8 cellular contexts compared by ENCODE assay signal in the genomic region with DNA sequence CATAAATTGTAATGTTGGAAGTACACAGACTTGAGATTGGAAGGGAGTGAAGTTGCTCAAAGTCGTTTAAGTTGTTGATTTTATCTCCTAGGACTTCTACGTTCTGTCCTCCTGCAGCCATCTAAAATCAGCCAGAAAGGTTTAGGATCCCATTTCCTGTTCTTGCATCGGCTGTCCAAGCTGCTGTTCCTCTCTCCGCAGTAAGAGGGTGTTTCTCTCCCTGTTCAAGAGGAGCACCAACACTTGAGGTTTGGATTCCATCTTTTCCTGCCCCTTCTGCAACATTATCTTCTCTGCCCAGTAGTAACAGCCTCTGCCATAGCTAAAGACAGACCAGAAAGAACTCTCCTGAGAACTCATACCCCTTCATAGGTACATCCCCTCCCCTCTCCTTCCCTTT.
DNase-seq lines count a peak whose midpoint lies in the region; ATAC-seq and TF ChIP-seq lines count a peak whose summit lies in the region.

No MANE protein-coding gene starts in this region.

- H3K4me3 ChIP-seq in AG04449 (ENCODE audit: low read depth, low read length): no peak overlapping the region
- no peak overlapping the region for H3K4me3 ChIP-seq in breast epithelium
- H3K4me3 ChIP-seq in CD8-positive, alpha-beta memory T cell (ENCODE audit: low read length): no peak overlapping the region

- no peak for TF ChIP-seq POLR2A in breast epithelium (IDR thresholded peaks at IDR 0.05)

- intact Hi-C loops in breast epithelium (cut with DNase I; ENCODE audit: low total_unique reads): no loop called here

- TF ChIP-seq CTCF in AG04449 (IDR thresholded peaks at IDR 0.05; ENCODE audit: insufficient read depth, low read length, missing control alignments) (peak; percentile 57), breast epithelium (IDR thresholded peaks at IDR 0.05) (peak in 2 of 3 donors; percentile 28 to 35)

- H3K27ac ChIP-seq in breast epithelium: no peak overlapping the region
- H3K27ac ChIP-seq in CD8-positive, alpha-beta memory T cell (ENCODE audit: low read depth, low read length): no peak overlapping the region

- H3K4me1 ChIP-seq in breast epithelium: no peaks in the 10 kb centered on the region
- no peaks in the 10 kb centered on the region for H3K4me1 ChIP-seq in CD8-positive, alpha-beta memory T cell (ENCODE audit: insufficient read depth, low read length)

- peak; percentile 73 for ATAC-seq in left lobe of liver
- no peak for ATAC-seq in activated CD4-positive, CD25-positive, alpha-beta regulatory T cell treated with anti-CD3 and anti-CD28 coated beads, Interleukin-2, amount 50 U/mL, for 24 hours

- no peaks in the 10 kb centered on the region for H3K36me3 Mint-ChIP-seq in CD8-positive, alpha-beta memory T cell

- H3K27me3 Mint-ChIP-seq in CD8-positive, alpha-beta memory T cell: peaks cover 5 to 20% of the 10 kb centered on the region in 2 donors

- POLR2A ChIA-PET in AG04449 (lab: Yijun Ruan, JAX): no interaction called here
- POLR2A ChIA-PET in CD8-positive, alpha-beta memory T cell (lab: Charles Lee): no interaction called here

- no peaks in the 10 kb centered on the region for H3K27me3 ChIP-seq in breast epithelium
- H3K27me3 ChIP-seq in CD8-positive, alpha-beta memory T cell (ENCODE audit: insufficient read depth, low read length, poor library complexity, severe bottlenecking): no peaks in the 10 kb centered on the region

- H3K9me3 ChIP-seq in breast epithelium: no peaks in the 10 kb centered on the region
- no peaks in the 10 kb centered on the region for H3K9me3 ChIP-seq in CD8-positive, alpha-beta memory T cell (ENCODE audit: low read length)

- no peaks in the 10 kb centered on the region for H3K4me1 Mint-ChIP-seq in CD8-positive, alpha-beta memory T cell

- H3K36me3 ChIP-seq in breast epithelium: no peaks in the 10 kb centered on the region
- no peaks in the 10 kb centered on the region for H3K36me3 ChIP-seq in CD8-positive, alpha-beta memory T cell (ENCODE audit: insufficient read depth, low read length)

- CTCF ChIA-PET in AG04449 (lab: Yijun Ruan, JAX): interaction anchor here (0.7 to 1.4 kb wide), 5 partner anchors 9 to 122 kb away, joined by 3 to 4 read pairs (median 3); no protein-coding TSS in a partner anchor
- CTCF ChIA-PET in CD8-positive, alpha-beta memory T cell (lab: Charles Lee): no interaction called here

- no peak overlapping the region for H3K4me3 Mint-ChIP-seq in CD8-positive, alpha-beta memory T cell

- H3K9me3 Mint-ChIP-seq in CD8-positive, alpha-beta memory T cell: no peaks in the 10 kb centered on the region

- H3K27ac Mint-ChIP-seq in CD8-positive, alpha-beta memory T cell: no peak overlapping the region

- no peak for DNase-seq in AG04449 (ENCODE audit: low read depth, low spot score)
- DNase-seq in HuH-7.5 (ENCODE audit: low spot score): peak; percentile 50
- no peak for DNase-seq in breast epithelium (ENCODE audit: low spot score in 2 of 2)
- no peak for DNase-seq in left lobe of liver (ENCODE audit: low spot score)
- no peak for DNase-seq in NCI-H1048 (lab: John Stamatoyannopoulos, UW)
- DNase-seq in CD8-positive, alpha-beta memory T cell: no peak
- DNase-seq in effector CD8-positive, alpha-beta T cell (lab: John Stamatoyannopoulos, UW): no peak
